Comparison of ENCODE assay signal across 16 cellular contexts in genomic region chrX:41421071-41421729, GRCh38. TPM values are rescaled to one million over a fixed set of nuclear protein-coding genes. Genes with fewer than 3 reads are reported as not detected.
DNase-seq lines count a peak whose midpoint lies in the region; ATAC-seq and TF ChIP-seq lines count a peak whose summit lies in the region.
"Had no signal": no experiment of that assay in that cellular context is flagged by ENCODE, and none has a peak within 500 bp of the region (broad histone marks: within the 10 kb centered on the region; RNA-seq: fewer than 3 reads in every experiment).

No MANE protein-coding gene starts in this region.

- H3F3A ChIP-seq in SK-N-SH (replicated peaks; ENCODE audit: insufficient read depth): no peaks in the 10 kb centered on the region

- TF ChIP-seq CTCF in SK-N-SH (IDR thresholded peaks at IDR 0.05): no peak
- no peak for TF ChIP-seq CTCF in fibroblast of villous mesenchyme (IDR thresholded peaks at IDR 0.05; ENCODE audit: insufficient read depth, low read depth, low read length)

- H3K4ac ChIP-seq in mesendoderm (ENCODE audit: low read depth, low read length): no peak overlapping the region

- no peak overlapping the region for H3K56ac ChIP-seq in mesendoderm (ENCODE audit: low read length)

- H2AFZ ChIP-seq in SK-N-SH (ENCODE audit: low read depth): 0 out of 2 replicates have a peak overlapping the region, but pooled peaks have one; percentile 16

- no peak overlapping the region for H2BK15ac ChIP-seq in mesendoderm (replicated peaks; ENCODE audit: low read depth)

- no peaks in the 10 kb centered on the region for H3K27me3 ChIP-seq in right cardiac atrium (ENCODE audit: control insufficient read depth, insufficient read depth)
- H3K27me3 ChIP-seq in SK-N-SH (ENCODE audit: insufficient read depth): peaks cover 5% of the 10 kb centered on the region; the same call in 1 of the 2 replicates
- H3K27me3 ChIP-seq in mesendoderm (ENCODE audit: insufficient read depth, low read length, poor library complexity): no peaks in the 10 kb centered on the region
- H3K27me3 ChIP-seq: thyroid gland had no signal

- H3K4me3 ChIP-seq in right cardiac atrium (ENCODE audit: low read length) (peak overlapping the region; percentile 4), SK-N-SH (ENCODE audit: low read depth in 2 of 2, low read length in 1 of 2) (no peak overlapping the region), fibroblast of villous mesenchyme (ENCODE audit: low read depth, low read length) (peak overlapping the region; percentile 15), mesendoderm (ENCODE audit: low read length) (no peak overlapping the region)
- H3K4me3 ChIP-seq: thyroid gland had no signal

- no peak for TF ChIP-seq RAD21 in SK-N-SH (IDR thresholded peaks at IDR 0.05; ENCODE audit: low read length)

- no peaks in the 10 kb centered on the region for H3K79me2 ChIP-seq in SK-N-SH (ENCODE audit: insufficient read depth)
- no peaks in the 10 kb centered on the region for H3K79me2 ChIP-seq in mesendoderm (ENCODE audit: control insufficient read depth, insufficient read depth, low read length)

- POLR2A ChIA-PET in SK-N-SH (lab: Yijun Ruan, JAX): interaction anchor here (0.6 kb wide), 1 partner anchor 15 kb away, joined by 3 read pairs; no protein-coding TSS in a partner anchor

- H3K27ac ChIP-seq in right cardiac atrium (ENCODE audit: low read length) (no peak overlapping the region), SK-N-SH (ENCODE audit: low read depth in 2 of 2, low read length in 1 of 2) (no peak overlapping the region), mesendoderm (ENCODE audit: low read depth, low read length) (no peak overlapping the region)
- H3K27ac ChIP-seq: thyroid gland had no signal

- H3K4me2 ChIP-seq in SK-N-SH (peak overlapping the region; percentile 37), mesendoderm (ENCODE audit: low read length) (no peak overlapping the region)

- H3K4me1 ChIP-seq in right cardiac atrium (ENCODE audit: control insufficient read depth, insufficient read depth, low read length): no peaks in the 10 kb centered on the region
- H3K4me1 ChIP-seq in SK-N-SH (ENCODE audit: control insufficient read depth in 1 of 2, insufficient read depth in 2 of 2, low read depth in 1 of 2, low read length in 1 of 2): peaks cover 0 to 2% of the 10 kb centered on the region in 2 experiments; a peak in 1 of 4 replicates
- H3K4me1 ChIP-seq in mesendoderm (ENCODE audit: control insufficient read depth, low read depth, low read length): no peaks in the 10 kb centered on the region
- H3K4me1 ChIP-seq: thyroid gland had no signal

- no peak for DNase-seq in right cardiac atrium
- no peak for DNase-seq in Right ventricle myocardium inferior (ENCODE audit: missing footprints)
- DNase-seq in SK-N-SH: peak; percentile 34
- no peak for DNase-seq in fibroblast of villous mesenchyme (ENCODE audit: low read depth)
- DNase-seq in mesendoderm: no peak
- DNase-seq in SKM-1 (lab: John Stamatoyannopoulos, UW; ENCODE audit: unreplicated experiment): no peak
- DNase-seq: activated CD4-positive, alpha-beta T cell treated with anti-CD3 and anti-CD28 coated beads, Interleukin-2, amount 50 U/mL, for 4 hours; activated gamma-delta T cell; CD4-positive, CD25-positive, alpha-beta regulatory T cell; central memory CD4-positive, alpha-beta T cell; glutamatergic neuron; thyroid gland had no signal

- H3K23ac ChIP-seq in mesendoderm (ENCODE audit: low read length): no peak overlapping the region

- WGBS in right cardiac atrium: 51% methylated on average over 12 of the region's 12 CpGs
- WGBS in SK-N-SH (ENCODE audit: low lambda C conversion rate): 49% methylated on average over 12 of the region's 12 CpGs
- WGBS in mesendoderm (ENCODE audit: extremely low coverage, insufficient coverage, low lambda C conversion rate): no CpG with 5 or more reads among the region's 12 CpGs

- H3K18ac ChIP-seq in mesendoderm (ENCODE audit: low read length): no peak overlapping the region

- intact Hi-C loops in right cardiac atrium (cut with DNase I) (no loop called here), Right ventricle myocardium inferior (cut with DNase I) (no loop called here)

- H3K9ac ChIP-seq in SK-N-SH (no peak overlapping the region), mesendoderm (ENCODE audit: low read length) (no peak overlapping the region)

- no peaks in the 10 kb centered on the region for H4K20me1 ChIP-seq in SK-N-SH (ENCODE audit: insufficient read depth)

- H4K8ac ChIP-seq in mesendoderm (ENCODE audit: low read depth, low read length): no peak overlapping the region

- no peaks in the 10 kb centered on the region for H3K79me1 ChIP-seq in mesendoderm (ENCODE audit: low read length)

- no peaks in the 10 kb centered on the region for H3K9me2 ChIP-seq in SK-N-SH

- H3K36me3 ChIP-seq in SK-N-SH (replicated peaks in 1 of 2; ENCODE audit: control insufficient read depth in 1 of 2, insufficient read depth in 2 of 2, low read length in 1 of 2) (no peaks in the 10 kb centered on the region), mesendoderm (ENCODE audit: control insufficient read depth, insufficient read depth, low read length) (no peaks in the 10 kb centered on the region)
- H3K36me3 ChIP-seq: thyroid gland had no signal

- H2AK5ac ChIP-seq in mesendoderm (ENCODE audit: low read length): no peak overlapping the region

- no peaks in the 10 kb centered on the region for H3K9me3 ChIP-seq in right cardiac atrium (ENCODE audit: control insufficient read depth, low read length)
- H3K9me3 ChIP-seq in SK-N-SH: no peaks in the 10 kb centered on the region
- H3K9me3 ChIP-seq: thyroid gland had no signal

- no peak overlapping the region for H2BK120ac ChIP-seq in mesendoderm (ENCODE audit: low read depth, low read length)

- no peak overlapping the region for H2BK5ac ChIP-seq in mesendoderm (ENCODE audit: low read length)

- H4K5ac ChIP-seq in mesendoderm (ENCODE audit: low read length): no peak overlapping the region

- CTCF ChIA-PET in SK-N-SH (lab: Yijun Ruan, JAX): no interaction called here

- no peak for ATAC-seq in right cardiac atrium
- ATAC-seq in Right ventricle myocardium inferior: no peak
- no peak for ATAC-seq in GM21528 (IDR thresholded peaks at IDR 0.05; ENCODE audit: low FRiP score, unreplicated experiment)

- TF ChIP-seq EP300 in SK-N-SH (IDR thresholded peaks at IDR 0.05; ENCODE audit: borderline replicate concordance in 1 of 2, low read depth in 1 of 2, low read length in 1 of 2): no peak

TF ChIP-seq in SK-N-SH, 30 proteins besides CTCF, POLR2A, EP300 and RAD21 (continues in another document):
- TF ChIP-seq, protein P1, sequence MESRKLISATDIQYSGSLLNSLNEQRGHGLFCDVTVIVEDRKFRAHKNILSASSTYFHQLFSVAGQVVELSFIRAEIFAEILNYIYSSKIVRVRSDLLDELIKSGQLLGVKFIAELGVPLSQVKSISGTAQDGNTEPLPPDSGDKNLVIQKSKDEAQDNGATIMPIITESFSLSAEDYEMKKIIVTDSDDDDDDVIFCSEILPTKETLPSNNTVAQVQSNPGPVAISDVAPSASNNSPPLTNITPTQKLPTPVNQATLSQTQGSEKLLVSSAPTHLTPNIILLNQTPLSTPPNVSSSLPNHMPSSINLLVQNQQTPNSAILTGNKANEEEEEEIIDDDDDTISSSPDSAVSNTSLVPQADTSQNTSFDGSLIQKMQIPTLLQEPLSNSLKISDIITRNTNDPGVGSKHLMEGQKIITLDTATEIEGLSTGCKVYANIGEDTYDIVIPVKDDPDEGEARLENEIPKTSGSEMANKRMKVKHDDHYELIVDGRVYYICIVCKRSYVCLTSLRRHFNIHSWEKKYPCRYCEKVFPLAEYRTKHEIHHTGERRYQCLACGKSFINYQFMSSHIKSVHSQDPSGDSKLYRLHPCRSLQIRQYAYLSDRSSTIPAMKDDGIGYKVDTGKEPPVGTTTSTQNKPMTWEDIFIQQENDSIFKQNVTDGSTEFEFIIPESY (IDR thresholded peaks at IDR 0.05; ENCODE audit: borderline replicate concordance, low read depth): no peak
- TF ChIP-seq REST (IDR thresholded peaks at IDR 0.05; ENCODE audit: low read depth, low read length) (no peak), FOXM1 (IDR thresholded peaks at IDR 0.05; ENCODE audit: low read depth) (no peak)

RNA-seq across cellular contexts. Expression of gene NYX, which starts 25.9 kb away (rescaled TPM):
- total RNA-seq in right cardiac atrium: not detected
- not detected for polyA plus RNA-seq in right cardiac atrium
- total RNA-seq in Right ventricle myocardium inferior: not detected
- not detected in 2 replicates for polyA plus RNA-seq in SK-N-SH (2012; rRNA removed)
- polyA plus RNA-seq in SK-N-SH (2012; cell fraction: cytosol; rRNA removed): not detected in 2 replicates
- polyA plus RNA-seq in SK-N-SH (2012; cell fraction: nucleus; rRNA removed): not detected in 2 replicates
- total RNA-seq in fibroblast of villous mesenchyme: not detected in 2 replicates
- polyA plus RNA-seq in mesendoderm (2013, experiment 1 of 2): 0.03 TPM
- not detected for polyA plus RNA-seq in mesendoderm (2013, experiment 2 of 2)
- total RNA-seq: kidney epithelial cell; posterior vena cava; T-helper 2 cell treated with Interferon-gamma antibody and Interleukin-4, amounts not matched to agents 100 ng/mL and 5 ng/mL, for 36 hours; thyroid gland had no signal
- polyA plus RNA-seq: CD4-positive, CD25-positive, alpha-beta regulatory T cell had no signal

Comparison
In these comparisons a context has a peak if more than half of its experiments do, and no peak if none do; other contexts are left out.
1. H3K4me3 ChIP-seq: peak in right cardiac atrium (single experiment) and fibroblast of villous mesenchyme (single experiment); none in SK-N-SH (0 of 2) and mesendoderm (single experiment).